Comparison of ENCODE assay signal across 1 cellular context in the genomic region with DNA sequence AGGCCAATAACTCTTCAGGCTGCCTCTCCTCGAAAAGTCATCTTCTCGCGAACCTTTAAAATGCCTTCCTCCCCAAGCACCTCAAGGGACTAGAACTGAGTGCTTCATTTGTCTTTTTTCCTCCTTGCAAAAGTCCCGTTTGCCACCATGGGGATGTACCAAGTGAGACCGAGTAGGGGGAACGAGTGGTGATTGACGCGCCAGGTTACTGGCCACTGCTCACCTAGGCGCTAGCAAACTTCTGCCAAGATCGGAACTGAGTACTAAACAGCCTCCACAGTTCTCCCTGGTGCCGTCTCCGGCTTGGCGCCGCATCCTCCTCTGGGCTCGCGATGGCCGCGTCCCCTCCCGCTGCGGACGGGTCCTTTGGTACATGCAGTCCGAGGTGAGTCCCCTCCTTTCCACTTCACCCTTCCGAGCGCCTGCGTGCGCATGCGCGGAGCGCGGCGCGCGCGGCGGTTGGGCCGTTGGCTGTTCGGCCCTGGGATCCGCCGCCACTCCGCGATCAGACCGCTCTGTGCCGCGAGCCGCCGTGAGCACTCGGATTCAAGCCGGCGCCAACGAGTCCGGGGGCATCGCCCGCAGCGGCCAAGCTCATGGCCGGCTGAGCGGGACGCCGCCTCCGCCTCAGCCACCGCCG.
TF ChIP-seq lines count a peak whose summit lies in the region.

A gene (plus strand): TSS at position 402 of the 640 bp plus-strand sequence. CDS start 4,877 bp downstream, outside the sequence.

TF ChIP-seq in HepG2, 621 proteins besides CTCF, POLR2A, EP300 and RAD21 (continued from another document):
- TF ChIP-seq, protein P1, sequence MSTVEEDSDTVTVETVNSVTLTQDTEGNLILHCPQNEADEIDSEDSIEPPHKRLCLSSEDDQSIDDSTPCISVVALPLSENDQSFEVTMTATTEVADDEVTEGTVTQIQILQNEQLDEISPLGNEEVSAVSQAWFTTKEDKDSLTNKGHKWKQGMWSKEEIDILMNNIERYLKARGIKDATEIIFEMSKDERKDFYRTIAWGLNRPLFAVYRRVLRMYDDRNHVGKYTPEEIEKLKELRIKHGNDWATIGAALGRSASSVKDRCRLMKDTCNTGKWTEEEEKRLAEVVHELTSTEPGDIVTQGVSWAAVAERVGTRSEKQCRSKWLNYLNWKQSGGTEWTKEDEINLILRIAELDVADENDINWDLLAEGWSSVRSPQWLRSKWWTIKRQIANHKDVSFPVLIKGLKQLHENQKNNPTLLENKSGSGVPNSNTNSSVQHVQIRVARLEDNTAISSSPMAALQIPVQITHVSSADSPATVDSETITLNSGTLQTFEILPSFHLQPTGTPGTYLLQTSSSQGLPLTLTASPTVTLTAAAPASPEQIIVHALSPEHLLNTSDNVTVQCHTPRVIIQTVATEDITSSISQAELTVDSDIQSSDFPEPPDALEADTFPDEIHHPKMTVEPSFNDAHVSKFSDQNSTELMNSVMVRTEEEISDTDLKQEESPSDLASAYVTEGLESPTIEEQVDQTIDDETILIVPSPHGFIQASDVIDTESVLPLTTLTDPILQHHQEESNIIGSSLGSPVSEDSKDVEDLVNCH (CRISPR knock-in tag; IDR thresholded peaks at IDR 0.05): no peak
- TF ChIP-seq, protein P2, sequence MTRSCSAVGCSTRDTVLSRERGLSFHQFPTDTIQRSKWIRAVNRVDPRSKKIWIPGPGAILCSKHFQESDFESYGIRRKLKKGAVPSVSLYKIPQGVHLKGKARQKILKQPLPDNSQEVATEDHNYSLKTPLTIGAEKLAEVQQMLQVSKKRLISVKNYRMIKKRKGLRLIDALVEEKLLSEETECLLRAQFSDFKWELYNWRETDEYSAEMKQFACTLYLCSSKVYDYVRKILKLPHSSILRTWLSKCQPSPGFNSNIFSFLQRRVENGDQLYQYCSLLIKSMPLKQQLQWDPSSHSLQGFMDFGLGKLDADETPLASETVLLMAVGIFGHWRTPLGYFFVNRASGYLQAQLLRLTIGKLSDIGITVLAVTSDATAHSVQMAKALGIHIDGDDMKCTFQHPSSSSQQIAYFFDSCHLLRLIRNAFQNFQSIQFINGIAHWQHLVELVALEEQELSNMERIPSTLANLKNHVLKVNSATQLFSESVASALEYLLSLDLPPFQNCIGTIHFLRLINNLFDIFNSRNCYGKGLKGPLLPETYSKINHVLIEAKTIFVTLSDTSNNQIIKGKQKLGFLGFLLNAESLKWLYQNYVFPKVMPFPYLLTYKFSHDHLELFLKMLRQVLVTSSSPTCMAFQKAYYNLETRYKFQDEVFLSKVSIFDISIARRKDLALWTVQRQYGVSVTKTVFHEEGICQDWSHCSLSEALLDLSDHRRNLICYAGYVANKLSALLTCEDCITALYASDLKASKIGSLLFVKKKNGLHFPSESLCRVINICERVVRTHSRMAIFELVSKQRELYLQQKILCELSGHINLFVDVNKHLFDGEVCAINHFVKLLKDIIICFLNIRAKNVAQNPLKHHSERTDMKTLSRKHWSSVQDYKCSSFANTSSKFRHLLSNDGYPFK (CRISPR knock-in tag; IDR thresholded peaks at IDR 0.05; ENCODE audit: borderline replicate concordance): peak; percentile 29; the same call in 1 of the 2 replicates
- peak; percentile 39; the same call in 1 of the 2 replicates for TF ChIP-seq POLR2AphosphoS5 (IDR thresholded peaks at IDR 0.05; ENCODE audit: low read depth, low read length)
- TF ChIP-seq, protein P3, sequence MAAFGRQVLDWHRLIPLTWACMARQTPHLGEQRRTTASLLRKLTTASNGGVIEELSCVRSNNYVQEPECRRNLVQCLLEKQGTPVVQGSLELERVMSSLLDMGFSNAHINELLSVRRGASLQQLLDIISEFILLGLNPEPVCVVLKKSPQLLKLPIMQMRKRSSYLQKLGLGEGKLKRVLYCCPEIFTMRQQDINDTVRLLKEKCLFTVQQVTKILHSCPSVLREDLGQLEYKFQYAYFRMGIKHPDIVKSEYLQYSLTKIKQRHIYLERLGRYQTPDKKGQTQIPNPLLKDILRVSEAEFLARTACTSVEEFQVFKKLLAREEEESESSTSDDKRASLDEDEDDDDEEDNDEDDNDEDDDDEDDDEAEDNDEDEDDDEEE (CRISPR knock-in tag; IDR thresholded peaks at IDR 0.05): 0 out of 2 replicates have a peak, but pooled peaks have one; percentile 29
- TF ChIP-seq ZNF768 (CRISPR knock-in tag; IDR thresholded peaks at IDR 0.05): no peak
- TF ChIP-seq YEATS4 (CRISPR knock-in tag; IDR thresholded peaks at IDR 0.05; ENCODE audit: borderline replicate concordance): peak; percentile 37; the same call in 1 of the 2 replicates
- TF ChIP-seq CHCHD3 (CRISPR knock-in tag; IDR thresholded peaks at IDR 0.05): 0 out of 2 replicates have a peak, but pooled peaks have one; percentile 71
- TF ChIP-seq FOXK1 (CRISPR knock-in tag; IDR thresholded peaks at IDR 0.05; ENCODE audit: borderline replicate concordance, low read depth): 0 out of 2 replicates have a peak, but pooled peaks have one; percentile 24
- TF ChIP-seq HDAC2 (CRISPR knock-in tag; IDR thresholded peaks at IDR 0.05): no peak; the same call in 1 of the 2 replicates
- peak; percentile 38; the same call in 1 of the 2 replicates for TF ChIP-seq HOXA3 (CRISPR knock-in tag; IDR thresholded peaks at IDR 0.05)
- no peak for TF ChIP-seq ZKSCAN5 (CRISPR knock-in tag; IDR thresholded peaks at IDR 0.05)
- TF ChIP-seq SAP130 (CRISPR knock-in tag; IDR thresholded peaks at IDR 0.05; ENCODE audit: low read depth): peak; percentile 10; the same call in 1 of the 2 replicates
- TF ChIP-seq, protein P4, sequence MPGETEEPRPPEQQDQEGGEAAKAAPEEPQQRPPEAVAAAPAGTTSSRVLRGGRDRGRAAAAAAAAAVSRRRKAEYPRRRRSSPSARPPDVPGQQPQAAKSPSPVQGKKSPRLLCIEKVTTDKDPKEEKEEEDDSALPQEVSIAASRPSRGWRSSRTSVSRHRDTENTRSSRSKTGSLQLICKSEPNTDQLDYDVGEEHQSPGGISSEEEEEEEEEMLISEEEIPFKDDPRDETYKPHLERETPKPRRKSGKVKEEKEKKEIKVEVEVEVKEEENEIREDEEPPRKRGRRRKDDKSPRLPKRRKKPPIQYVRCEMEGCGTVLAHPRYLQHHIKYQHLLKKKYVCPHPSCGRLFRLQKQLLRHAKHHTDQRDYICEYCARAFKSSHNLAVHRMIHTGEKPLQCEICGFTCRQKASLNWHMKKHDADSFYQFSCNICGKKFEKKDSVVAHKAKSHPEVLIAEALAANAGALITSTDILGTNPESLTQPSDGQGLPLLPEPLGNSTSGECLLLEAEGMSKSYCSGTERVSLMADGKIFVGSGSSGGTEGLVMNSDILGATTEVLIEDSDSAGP (CRISPR knock-in tag; IDR thresholded peaks at IDR 0.05; ENCODE audit: borderline replicate concordance): peak; percentile 45; the same call in 1 of the 2 replicates
- TF ChIP-seq ZNF781 (CRISPR knock-in tag; IDR thresholded peaks at IDR 0.05; ENCODE audit: borderline replicate concordance, not compliant biosample characterization): peak; percentile 21
- no peak for TF ChIP-seq RFX5 (IDR thresholded peaks at IDR 0.05; ENCODE audit: low read depth, low read length)
- 0 out of 2 replicates have a peak, but pooled peaks have one; percentile 25 for TF ChIP-seq ZNF263 (CRISPR knock-in tag; IDR thresholded peaks at IDR 0.05)
- peak; percentile 28; the same call in 1 of the 2 replicates for TF ChIP-seq ERF (CRISPR knock-in tag; IDR thresholded peaks at IDR 0.05)
